ENCODE assay signal across 25 cellular contexts in genomic region chr10:43024524-43024923, GRCh38. TPM values are rescaled to one million over a fixed set of nuclear protein-coding genes. Genes with fewer than 3 reads are reported as not detected.
A peak's percentile ranks its signal among the peaks of the same experiment; 100 is the strongest.
DNase-seq lines count a peak whose midpoint lies in the region; FAIRE-seq and TF ChIP-seq lines count a peak whose summit lies in the region.
"Had no signal": no experiment of that assay in that cellular context is flagged by ENCODE, and none has a peak within 500 bp of the region (broad histone marks: within the 10 kb centered on the region; RNA-seq: fewer than 3 reads in every experiment).

No MANE protein-coding gene starts in this region.

- no peaks in the 10 kb centered on the region for H3K4me1 Mint-ChIP-seq in activated CD4-positive, alpha-beta T cell treated with anti-CD3 and anti-CD28 coated beads, Interleukin-2, amount 10 ng/mL, durations not matched to agents 24 days and 14 days
- H3K4me1 Mint-ChIP-seq: B cell; CD8-positive, alpha-beta memory T cell had no signal

- H4K91ac ChIP-seq in H1 (replicated peaks; ENCODE audit: insufficient read length, low read length) = no peak overlapping the region

- no peak overlapping the region for H2AFZ ChIP-seq in H1 (ENCODE audit: low read length)

- H3K79me1 ChIP-seq in H1 (ENCODE audit: low read depth, low read length) = no peaks in the 10 kb centered on the region

- DNase-seq in AG08396 (ENCODE audit: low spot score) (peak; percentile 9), H1 (ENCODE audit: low read depth in 1 of 2, low spot score in 2 of 2) (no peak), posterior vena cava (ENCODE audit: low spot score) (peak; percentile 36), NCI-H748 (lab: John Stamatoyannopoulos, UW; ENCODE audit: unreplicated experiment) (no peak), thyroid gland (no peak)
- DNase-seq in activated CD4-positive, alpha-beta T cell treated with anti-CD3 and anti-CD28 coated beads, Interleukin-2, amount 10 ng/mL, durations not matched to agents 24 days and 14 days = no peak
- DNase-seq: 8988T; ACHN; CD4-positive, alpha-beta T cell; CD8-positive, alpha-beta memory T cell; DMS 273 treated with DMSO at 0.1 percent for 48 hours; DMS79; EL; GDM1; GOT3; H7; HCEC 1CT had no signal

- no peak overlapping the region for H4K5ac ChIP-seq in H1 (ENCODE audit: insufficient read length, low read depth, low read length)

- H3K36me3 ChIP-seq in H1 (ENCODE audit: control insufficient read depth in 2 of 4, insufficient read depth in 4 of 4, low read length in 3 of 4) = no peaks in the 10 kb centered on the region
- H3K36me3 ChIP-seq in thyroid gland = no peaks in the 10 kb centered on the region
- H3K36me3 ChIP-seq: BLaER1 had no signal

- H3K18ac ChIP-seq in H1 (ENCODE audit: extremely low read depth, low read length) = no peak overlapping the region

- H3K23me2 ChIP-seq in H1 (ENCODE audit: low read depth, low read length) = peaks cover 4% of the 10 kb centered on the region; the same call in 1 of the 2 replicates

- no peaks in the 10 kb centered on the region for H4K20me1 ChIP-seq in H1 (replicated peaks in 1 of 2; ENCODE audit: control insufficient read depth in 1 of 2, insufficient read depth in 2 of 2, low read length in 2 of 2)
- H4K20me1 ChIP-seq: BLaER1 had no signal

- TF ChIP-seq RAD21 in H1 (IDR thresholded peaks at IDR 0.05 in 1 of 2, conservative IDR thresholded peaks at IDR 0.05 in 1 of 2; ENCODE audit: low read depth in 2 of 2, low read length in 2 of 2) = no peak

- H2BK120ac ChIP-seq in H1 (replicated peaks; ENCODE audit: low read depth, low read length) = no peak overlapping the region

- FAIRE-seq in H1 (lab: Jason Lieb, UNC) = no peak
- FAIRE-seq: A549, D721Med, GM12878, GM18507 had no signal

- H3K27me3 ChIP-seq in H1 (replicated peaks in 1 of 4; ENCODE audit: control insufficient read depth in 3 of 4, extremely low read depth in 1 of 4, insufficient read depth in 3 of 4, low read length in 3 of 4) (peaks cover 0 to 26% (median 18%) of the 10 kb centered on the region in 4 experiments; a peak in 6 of 7 replicates), thyroid gland (no peaks in the 10 kb centered on the region)
- H3K27me3 ChIP-seq: BLaER1 had no signal

- no peaks in the 10 kb centered on the region for H3K9me3 Mint-ChIP-seq in activated CD4-positive, alpha-beta T cell treated with anti-CD3 and anti-CD28 coated beads, Interleukin-2, amount 10 ng/mL, durations not matched to agents 24 days and 14 days
- H3K9me3 Mint-ChIP-seq: CD14-positive monocyte; CD4-positive, alpha-beta T cell had no signal

- no peak overlapping the region for H4K8ac ChIP-seq in H1 (ENCODE audit: extremely low read depth, insufficient read depth, low read length)

- WGBS in H1 (ENCODE audit: extremely low coverage in 1 of 2, insufficient coverage in 1 of 2, insufficient read length in 1 of 2, insufficient replicate concordance in 2 of 2, low coverage in 1 of 2, low lambda C conversion rate in 2 of 2, missing lambda C conversion rate in 1 of 2), 2 experiments = 97% methylated on average over 3 of the region's 3 CpGs; no CpG with 5 or more reads in 1 of the 2 experiments
- 83 to 100% methylated on average over 2 to 3 of the region's 3 CpGs for WGBS in thyroid gland, 2 donors

- H3K4me3 ChIP-seq in H1 (ENCODE audit: extremely low read depth in 1 of 4, insufficient read depth in 2 of 4, low read depth in 3 of 4, low read length in 4 of 4) (no peak overlapping the region), thyroid gland (replicated peaks in 1 of 3) (no peak overlapping the region)
- H3K4me3 ChIP-seq: A549, BLaER1, GM12878 had no signal

- POLR2A ChIA-PET in H1 (lab: Charles Lee; ENCODE audit: partially characterized antibody) = no interaction called here

- no peak for TF ChIP-seq EP300 in H1 (IDR thresholded peaks at IDR 0.05; ENCODE audit: borderline replicate concordance in 1 of 2, low read depth in 2 of 2, low read length in 2 of 2)

- no peak overlapping the region; the same call in 1 of the 2 replicates for H2BK15ac ChIP-seq in H1 (ENCODE audit: low read length)

- intact Hi-C loops in posterior vena cava (cut with DNase I) = no loop called here
- intact Hi-C loops in activated CD4-positive, alpha-beta T cell treated with anti-CD3 and anti-CD28 coated beads, Interleukin-2, amount 10 ng/mL, durations not matched to agents 24 days and 14 days (cut with micrococcal nuclease) = no loop called here
- intact Hi-C loops in thyroid gland (cut with DNase I) = no loop called here

- H3K9me3 ChIP-seq in H1 (ENCODE audit: insufficient read depth in 2 of 2, low read depth in 1 of 2, low read length in 1 of 2) (no peaks in the 10 kb centered on the region), thyroid gland (no peaks in the 10 kb centered on the region)
- H3K9me3 ChIP-seq: A549, BLaER1 had no signal

- H3K36me3 Mint-ChIP-seq in activated CD4-positive, alpha-beta T cell treated with anti-CD3 and anti-CD28 coated beads, Interleukin-2, amount 10 ng/mL, durations not matched to agents 24 days and 14 days (ENCODE audit: low read depth) = no peaks in the 10 kb centered on the region
- H3K36me3 Mint-ChIP-seq: CD14-positive monocyte had no signal

- no peak overlapping the region for H3K14ac ChIP-seq in H1 (ENCODE audit: insufficient read length)

- no peak overlapping the region for H3K9ac ChIP-seq in H1 (replicated peaks in 1 of 4; ENCODE audit: extremely low read depth in 1 of 4, low read depth in 3 of 4, low read length in 3 of 4)
- H3K9ac ChIP-seq: BLaER1 had no signal

- H3K4me1 ChIP-seq in H1 (replicated peaks in 1 of 4; ENCODE audit: control insufficient read depth in 3 of 4, insufficient read depth in 4 of 4, low read length in 3 of 4) (peaks cover 10 to 23% (median 18%) of the 10 kb centered on the region in 4 experiments), thyroid gland (no peaks in the 10 kb centered on the region)
- H3K4me1 ChIP-seq: A549 had no signal

- CTCF ChIA-PET in H1 (lab: Charles Lee; ENCODE audit: partially characterized antibody) = interaction anchor here (1.0 to 2.3 kb wide), 4 partner anchors 20 to 159 kb away, joined by 3 to 6 read pairs (median 4); no protein-coding TSS in a partner anchor

- H3K79me2 ChIP-seq in H1 (ENCODE audit: control insufficient read depth in 1 of 2, insufficient read depth in 2 of 2, low read length in 2 of 2) = no peaks in the 10 kb centered on the region

- H3K27me3 Mint-ChIP-seq in activated CD4-positive, alpha-beta T cell treated with anti-CD3 and anti-CD28 coated beads, Interleukin-2, amount 10 ng/mL, durations not matched to agents 24 days and 14 days = no peaks in the 10 kb centered on the region

- H3K56ac ChIP-seq in H1 (replicated peaks; ENCODE audit: insufficient read length, low read depth, low read length) = no peak overlapping the region

- H3K27ac Mint-ChIP-seq in activated CD4-positive, alpha-beta T cell treated with anti-CD3 and anti-CD28 coated beads, Interleukin-2, amount 10 ng/mL, durations not matched to agents 24 days and 14 days = no peak overlapping the region
- H3K27ac Mint-ChIP-seq: B cell; CD14-positive monocyte; CD4-positive, alpha-beta T cell; CD8-positive, alpha-beta memory T cell had no signal

- peak overlapping the region; percentile 76 for H3K27ac ChIP-seq in C4-2B
- H3K27ac ChIP-seq in H1 (ENCODE audit: low read depth, low read length) = no peak overlapping the region
- no peak overlapping the region for H3K27ac ChIP-seq in thyroid gland
- H3K27ac ChIP-seq: A549, BLaER1 had no signal

- no peak overlapping the region for H2BK5ac ChIP-seq in H1 (ENCODE audit: low read depth, low read length)

- TF ChIP-seq POLR2A in H1 (IDR thresholded peaks at IDR 0.05; ENCODE audit: control extremely low read depth in 1 of 2, low read depth in 2 of 2, low read length in 2 of 2) (no peak), thyroid gland (IDR thresholded peaks at IDR 0.05) (no peak)

- H3K4ac ChIP-seq in H1 (replicated peaks; ENCODE audit: insufficient read length, low read depth, low read length) = no peak overlapping the region

- no peak overlapping the region for H2AK5ac ChIP-seq in H1 (ENCODE audit: low read depth, low read length)

- peak overlapping the region; percentile 42; the same call in 1 of the 2 replicates for H2BK12ac ChIP-seq in H1 (ENCODE audit: low read depth, low read length)

- TF ChIP-seq CTCF in C4-2B (conservative IDR thresholded peaks at IDR 0.05) (no peak), H1 (IDR thresholded peaks at IDR 0.05; ENCODE audit: control extremely low read depth in 1 of 3, insufficient read depth in 1 of 3, low read depth in 1 of 3, low read length in 3 of 3) (no peak), thyroid gland (IDR thresholded peaks at IDR 0.05) (no peak)

- no peak overlapping the region for H3K23ac ChIP-seq in H1 (ENCODE audit: insufficient read length)

- H2BK20ac ChIP-seq in H1 (ENCODE audit: low read length) = 0 out of 2 replicates have a peak overlapping the region, but pooled peaks have one; percentile 22

- no peak overlapping the region for H3K4me2 ChIP-seq in H1 (ENCODE audit: insufficient read depth in 1 of 2, low read depth in 2 of 2, low read length in 2 of 2)
- H3K4me2 ChIP-seq: A549 had no signal

- H3K4me3 Mint-ChIP-seq in activated CD4-positive, alpha-beta T cell treated with anti-CD3 and anti-CD28 coated beads, Interleukin-2, amount 10 ng/mL, durations not matched to agents 24 days and 14 days = no peak overlapping the region
- H3K4me3 Mint-ChIP-seq: B cell; CD14-positive monocyte; CD4-positive, alpha-beta T cell; CD8-positive, alpha-beta memory T cell had no signal

TF ChIP-seq in H1, 55 proteins besides CTCF, POLR2A, EP300 and RAD21:
- TF ChIP-seq KDM4A (IDR thresholded peaks at IDR 0.05; ENCODE audit: low read depth, low read length, severe bottlenecking) (no peak), CBX5 (IDR thresholded peaks at IDR 0.05; ENCODE audit: low read depth, low read length) (no peak)
TF ChIP-seq in H1: peak in this region for 0.

RNA-seq across cellular contexts. Expression of gene RET, which starts 52.3 kb away (rescaled TPM):
- 8.4 TPM in 2 replicates for total RNA-seq in H1 (2021; fragmentation: NEBNext Ultra II Directional; extraction: Animal tissue kit (Norgen Biotek cat#: 25700))
- 6.7 and 10.4 TPM in 2 replicates for polyA plus RNA-seq in H1 (2011; rRNA removed)
- 6.4 TPM for polyA plus RNA-seq in H1 (2011; cell fraction: cytosol; rRNA removed)
- polyA plus RNA-seq in H1 (2011; cell fraction: nucleus; rRNA removed) = 16.4 TPM
- 5.8 to 8.4 TPM (median 8.3 TPM) in 4 replicates for polyA plus RNA-seq in H1 (2012, experiment 1 of 2)
- polyA plus RNA-seq in H1 (2012, experiment 2 of 2) = 5.1 TPM
- 8.0 TPM for polyA plus RNA-seq in H1 (2013, experiment 1 of 2)
- 7.6 TPM for polyA plus RNA-seq in H1 (2013, experiment 2 of 2)
- 3.6 and 5.9 TPM in 2 replicates for polyA minus RNA-seq in H1 (2011; rRNA and poly(A)+ RNA removed)
- 7.3 TPM for polyA minus RNA-seq in H1 (2011; cell fraction: cytosol; rRNA and poly(A)+ RNA removed)
- 9.4 TPM for polyA minus RNA-seq in H1 (2011; cell fraction: nucleus; rRNA and poly(A)+ RNA removed)
- total RNA-seq in posterior vena cava (1 to 10 TPM; 1.0 to 1.3 TPM), thyroid gland (1 to 10 TPM in 2 of 4 donors, under 1 TPM in 2; 0.27 to 2.1 (median 0.88) TPM)
- 0.12 and 0.62 TPM in 2 replicates for total RNA-seq in activated CD4-positive, alpha-beta T cell treated with anti-CD3 and anti-CD28 coated beads, Interleukin-2, amount 10 ng/mL, durations not matched to agents 24 days and 14 days
- total RNA-seq: CD4-positive, alpha-beta T cell; GM12878 had no signal
- polyA plus RNA-seq: GM12878 had no signal

Comparison
In these comparisons a context has a peak if more than half of its experiments do, and no peak if none do; other contexts are left out.
1. DNase-seq: peak in AG08396 (single experiment) and posterior vena cava (single experiment); none in H1 (0 of 2), activated CD4-positive, alpha-beta T cell treated with anti-CD3 and anti-CD28 coated beads, Interleukin-2, amount 10 ng/mL, durations not matched to agents 24 days and 14 days (single experiment), NCI-H748 (single experiment) and thyroid gland (0 of 2).